13 cellular contexts compared by ENCODE assay signal in the genomic region with DNA sequence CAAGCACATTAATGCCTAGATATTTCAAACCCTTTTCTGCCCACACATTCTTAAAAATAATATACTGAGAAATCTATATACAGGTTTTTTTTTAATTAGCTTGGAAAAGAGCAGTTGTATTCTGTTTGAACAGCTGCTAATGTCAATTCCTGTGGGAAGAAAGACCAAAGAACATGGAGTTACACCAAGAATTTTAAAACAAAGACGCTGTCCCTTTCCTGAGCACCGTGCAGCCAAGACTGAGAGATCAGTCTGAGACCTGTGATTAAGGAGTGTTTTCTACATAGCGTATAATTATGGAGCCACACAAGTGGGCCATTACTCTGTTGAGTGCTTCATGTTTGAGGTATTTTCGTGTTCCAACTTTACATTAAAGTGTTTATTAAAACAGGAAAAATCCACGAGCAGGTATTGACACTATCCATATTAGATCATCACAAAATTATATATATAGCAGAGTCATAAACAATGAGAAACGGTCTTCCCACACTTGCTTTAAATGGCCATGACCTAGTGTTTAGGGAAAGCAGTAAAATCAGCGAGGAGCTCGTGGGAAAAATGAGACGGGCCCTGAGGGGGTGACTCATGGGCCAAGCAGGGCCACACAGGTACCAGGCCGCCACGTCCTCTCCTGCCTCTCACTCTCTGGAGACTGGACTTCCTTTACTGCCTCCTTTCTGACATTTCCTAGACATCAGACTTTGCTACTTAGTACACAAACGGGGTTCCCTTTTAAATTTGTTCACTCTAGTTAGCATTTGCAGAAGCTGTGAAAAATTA.
A peak's percentile ranks its signal among the peaks of the same experiment; 100 is the strongest.
DNase-seq lines count a peak whose midpoint lies in the region; ATAC-seq and TF ChIP-seq lines count a peak whose summit lies in the region.
"Had no signal": no experiment of that assay in that cellular context is flagged by ENCODE, and none has a peak within 500 bp of the region (broad histone marks: within the 10 kb centered on the region; RNA-seq: fewer than 3 reads in every experiment).

No MANE protein-coding gene starts in this region.

- POLR2A ChIA-PET in naive thymus-derived CD4-positive, alpha-beta T cell (lab: Charles Lee), result no interaction called here

- H3K36me3 Mint-ChIP-seq in activated naive CD8-positive, alpha-beta T cell treated with anti-CD3 and anti-CD28 coated beads for 36 hours, result peaks cover 6% of the 10 kb centered on the region
- H3K36me3 Mint-ChIP-seq in activated naive CD8-positive, alpha-beta T cell treated with anti-CD3 and anti-CD28 coated beads, Interleukin-2, amount 50 U/mL, for 24 hours (ENCODE audit: low read depth), result no peaks in the 10 kb centered on the region
- no peaks in the 10 kb centered on the region for H3K36me3 Mint-ChIP-seq in naive thymus-derived CD4-positive, alpha-beta T cell

- no peak for ATAC-seq in activated naive CD8-positive, alpha-beta T cell treated with anti-CD3 and anti-CD28 coated beads, Interleukin-2, amount 50 U/mL, for 24 hours
- ATAC-seq in GM21825 (IDR thresholded peaks at IDR 0.05; ENCODE audit: unreplicated experiment), result no peak
- ATAC-seq in naive thymus-derived CD4-positive, alpha-beta T cell, result no peak
- ATAC-seq: HepG2 had no signal

- TF ChIP-seq CTCF in astrocyte of the spinal cord (IDR thresholded peaks at IDR 0.05; ENCODE audit: low read depth, low read length), result no peak
- TF ChIP-seq CTCF in Peyer's patch (IDR thresholded peaks at IDR 0.05), result no peak

- no peak for TF ChIP-seq POLR2A in Peyer's patch (IDR thresholded peaks at IDR 0.05)

- H3K27ac ChIP-seq in naive thymus-derived CD4-positive, alpha-beta T cell (ENCODE audit: low read depth, low read length), result no peak overlapping the region
- H3K27ac ChIP-seq in Peyer's patch, result no peak overlapping the region
- H3K27ac ChIP-seq: neutrophil had no signal

- H3K4me3 ChIP-seq in astrocyte of the spinal cord (ENCODE audit: low read depth, low read length) (no peak overlapping the region), Peyer's patch (no peak overlapping the region)
- H3K4me3 ChIP-seq in naive thymus-derived CD4-positive, alpha-beta T cell (ENCODE audit: low read length), result no peak overlapping the region
- H3K4me3 ChIP-seq: tibial artery had no signal

- H3K9me3 Mint-ChIP-seq in activated naive CD8-positive, alpha-beta T cell treated with anti-CD3 and anti-CD28 coated beads for 36 hours, result peaks cover 1% of the 10 kb centered on the region
- no peaks in the 10 kb centered on the region for H3K9me3 Mint-ChIP-seq in activated naive CD8-positive, alpha-beta T cell treated with anti-CD3 and anti-CD28 coated beads, Interleukin-2, amount 50 U/mL, for 24 hours
- H3K9me3 Mint-ChIP-seq in naive thymus-derived CD4-positive, alpha-beta T cell, result peaks cover 0 to 1% (median 0%) of the 10 kb centered on the region in 11 donors
- H3K9me3 Mint-ChIP-seq: activated naive CD8-positive, alpha-beta T cell treated with anti-CD3 and anti-CD28 coated beads, Interleukin-2, amount 10 ng/mL, durations not matched to agents 7 days and 5 days had no signal

- H3K27me3 ChIP-seq in naive thymus-derived CD4-positive, alpha-beta T cell (ENCODE audit: control insufficient read depth in 2 of 2, insufficient read depth in 2 of 2, low read length in 2 of 2), result no peaks in the 10 kb centered on the region
- no peaks in the 10 kb centered on the region for H3K27me3 ChIP-seq in Peyer's patch
- H3K27me3 ChIP-seq: neutrophil, tibial artery had no signal

- no peak for DNase-seq in activated naive CD8-positive, alpha-beta T cell treated with anti-CD3 and anti-CD28 coated beads for 36 hours
- no peak for DNase-seq in activated naive CD8-positive, alpha-beta T cell treated with anti-CD3 and anti-CD28 coated beads, Interleukin-2, amount 50 U/mL, for 24 hours
- peak; percentile 73 for DNase-seq in astrocyte of the spinal cord (ENCODE audit: low read depth, low spot score)
- DNase-seq in islet precursor cell, result peak; percentile 92
- no peak for DNase-seq in stimulated activated CD4-positive, alpha-beta T cell treated with anti-CD3 and anti-CD28 coated beads, Interleukin-4, amount 100 ng/mL, for 1 hour
- no peak for DNase-seq in naive thymus-derived CD4-positive, alpha-beta T cell
- DNase-seq in Peyer's patch, result no peak
- DNase-seq: activated CD4-positive, alpha-beta T cell treated with anti-CD3 and anti-CD28 coated beads, Interleukin-2, amount 50 U/mL, for 1 hour; activated naive CD8-positive, alpha-beta T cell treated with anti-CD3 and anti-CD28 coated beads, Interleukin-2, amount 10 ng/mL, durations not matched to agents 7 days and 5 days; tibial artery had no signal

- H3K27me3 Mint-ChIP-seq in activated naive CD8-positive, alpha-beta T cell treated with anti-CD3 and anti-CD28 coated beads for 36 hours, result no peaks in the 10 kb centered on the region
- H3K27me3 Mint-ChIP-seq in activated naive CD8-positive, alpha-beta T cell treated with anti-CD3 and anti-CD28 coated beads, Interleukin-2, amount 50 U/mL, for 24 hours, result peaks cover 1% of the 10 kb centered on the region
- H3K27me3 Mint-ChIP-seq in naive thymus-derived CD4-positive, alpha-beta T cell, result no peaks in the 10 kb centered on the region
- H3K27me3 Mint-ChIP-seq: activated naive CD8-positive, alpha-beta T cell treated with anti-CD3 and anti-CD28 coated beads, Interleukin-2, amount 10 ng/mL, durations not matched to agents 7 days and 5 days had no signal

- CTCF ChIA-PET in naive thymus-derived CD4-positive, alpha-beta T cell (lab: Charles Lee), result interaction anchor here (0.6 kb wide), 1 partner anchor 26 kb away, joined by 7 read pairs; no protein-coding TSS in a partner anchor

- H3K9me3 ChIP-seq in naive thymus-derived CD4-positive, alpha-beta T cell (ENCODE audit: control insufficient read depth in 2 of 3, low read length in 3 of 3), result no peaks in the 10 kb centered on the region
- no peaks in the 10 kb centered on the region for H3K9me3 ChIP-seq in Peyer's patch
- H3K9me3 ChIP-seq: neutrophil, tibial artery had no signal

- peaks cover 31% of the 10 kb centered on the region for H3K4me1 Mint-ChIP-seq in activated naive CD8-positive, alpha-beta T cell treated with anti-CD3 and anti-CD28 coated beads for 36 hours
- peaks cover 25% of the 10 kb centered on the region for H3K4me1 Mint-ChIP-seq in activated naive CD8-positive, alpha-beta T cell treated with anti-CD3 and anti-CD28 coated beads, Interleukin-2, amount 50 U/mL, for 24 hours
- H3K4me1 Mint-ChIP-seq in naive thymus-derived CD4-positive, alpha-beta T cell, result peaks cover 0 to 21% (median 9%) of the 10 kb centered on the region in 7 donors

- in situ Hi-C loops in astrocyte of the spinal cord (cut with HindIII; ENCODE audit: low sequenced_read_pairs), result no loop called here

- H3K36me3 ChIP-seq in naive thymus-derived CD4-positive, alpha-beta T cell (ENCODE audit: control insufficient read depth in 2 of 3, insufficient read depth in 3 of 3, low read length in 3 of 3), result no peaks in the 10 kb centered on the region
- H3K36me3 ChIP-seq in Peyer's patch, result peaks cover 0 to 13% (median 0%) of the 10 kb centered on the region in 3 donors
- H3K36me3 ChIP-seq: neutrophil had no signal

- H3K4me3 Mint-ChIP-seq in activated naive CD8-positive, alpha-beta T cell treated with anti-CD3 and anti-CD28 coated beads for 36 hours, result no peak overlapping the region
- no peak overlapping the region for H3K4me3 Mint-ChIP-seq in activated naive CD8-positive, alpha-beta T cell treated with anti-CD3 and anti-CD28 coated beads, Interleukin-2, amount 50 U/mL, for 24 hours
- no peak overlapping the region for H3K4me3 Mint-ChIP-seq in naive thymus-derived CD4-positive, alpha-beta T cell
- H3K4me3 Mint-ChIP-seq: activated naive CD8-positive, alpha-beta T cell treated with anti-CD3 and anti-CD28 coated beads, Interleukin-2, amount 10 ng/mL, durations not matched to agents 7 days and 5 days had no signal

- no peaks in the 10 kb centered on the region for H3K4me1 ChIP-seq in naive thymus-derived CD4-positive, alpha-beta T cell (ENCODE audit: control insufficient read depth in 2 of 2, insufficient read depth in 2 of 2, low read length in 2 of 2)
- H3K4me1 ChIP-seq in Peyer's patch, result no peaks in the 10 kb centered on the region

- peak overlapping the region; percentile 39 for H3K27ac Mint-ChIP-seq in activated naive CD8-positive, alpha-beta T cell treated with anti-CD3 and anti-CD28 coated beads for 36 hours
- H3K27ac Mint-ChIP-seq in activated naive CD8-positive, alpha-beta T cell treated with anti-CD3 and anti-CD28 coated beads, Interleukin-2, amount 50 U/mL, for 24 hours, result no peak overlapping the region
- H3K27ac Mint-ChIP-seq in naive thymus-derived CD4-positive, alpha-beta T cell, result peak overlapping the region in 1 of 9 donors; percentile 27
- H3K27ac Mint-ChIP-seq: activated naive CD8-positive, alpha-beta T cell treated with anti-CD3 and anti-CD28 coated beads, Interleukin-2, amount 10 ng/mL, durations not matched to agents 7 days and 5 days had no signal

- intact Hi-C loops in naive thymus-derived CD4-positive, alpha-beta T cell (cut with micrococcal nuclease), result no loop called here

Comparison
In these comparisons a context has a peak if more than half of its experiments do, and no peak if none do; other contexts are left out.
1. DNase-seq: peak in astrocyte of the spinal cord (single experiment) and islet precursor cell (single experiment); none in activated naive CD8-positive, alpha-beta T cell treated with anti-CD3 and anti-CD28 coated beads for 36 hours (single experiment), activated naive CD8-positive, alpha-beta T cell treated with anti-CD3 and anti-CD28 coated beads, Interleukin-2, amount 50 U/mL, for 24 hours (single experiment), stimulated activated CD4-positive, alpha-beta T cell treated with anti-CD3 and anti-CD28 coated beads, Interleukin-4, amount 100 ng/mL, for 1 hour (single experiment), naive thymus-derived CD4-positive, alpha-beta T cell (0 of 9) and Peyer's patch (0 of 3).